ENCODE assay signal across 1 cellular context in the genomic region with DNA sequence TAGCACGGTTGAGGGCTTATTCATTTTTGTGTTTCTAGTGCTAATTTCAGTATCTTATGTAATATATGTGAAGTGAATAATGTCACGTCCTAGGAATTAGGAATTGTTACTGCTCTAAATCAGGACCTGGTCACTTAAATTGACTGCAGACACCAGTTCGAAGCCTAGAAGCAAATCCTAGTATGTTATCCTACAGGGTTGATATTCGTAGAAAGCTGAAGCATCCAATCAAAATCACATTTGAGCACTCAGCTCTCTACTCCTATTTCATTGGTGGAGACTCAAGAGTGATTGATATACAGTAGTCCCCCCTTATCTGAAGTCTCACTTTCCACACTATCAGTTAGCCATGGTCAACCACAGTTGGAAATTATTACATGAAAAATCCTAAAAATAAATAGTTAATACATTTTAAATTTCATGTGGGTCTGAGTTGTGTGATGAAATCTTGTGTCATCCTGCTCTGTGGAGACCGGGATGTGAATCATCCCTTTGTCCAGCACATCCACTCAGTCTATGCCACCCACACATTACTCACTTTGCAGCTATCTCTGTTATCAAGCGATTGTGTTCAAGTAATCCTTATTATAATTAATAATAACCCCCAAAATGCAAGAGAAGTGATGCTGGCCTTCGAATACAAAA.
A peak's percentile ranks its signal among the peaks of the same experiment; 100 is the strongest.
TF ChIP-seq lines count a peak whose summit lies in the region.

No MANE protein-coding gene starts in this region.

TF ChIP-seq in K562, 482 proteins besides CTCF, POLR2A, EP300 and RAD21 (continued from another document and continues in another):
- TF ChIP-seq NFRKB (IDR thresholded peaks at IDR 0.05; ENCODE audit: low read depth), result peak; percentile 52; the same call in 1 of the 2 replicates
- no peak for TF ChIP-seq FOXA1 (IDR thresholded peaks at IDR 0.05; ENCODE audit: borderline replicate concordance)
- TF ChIP-seq TFAM (CRISPR knock-in tag; conservative IDR thresholded peaks at IDR 0.05), result no peak
- peak; percentile 54 for TF ChIP-seq NEUROD1 (IDR thresholded peaks at IDR 0.05; ENCODE audit: borderline replicate concordance, low read depth, low read length, partially characterized antibody)
- TF ChIP-seq TAF9B (IDR thresholded peaks at IDR 0.05; ENCODE audit: partially characterized antibody), result no peak
- peak; percentile 91 for TF ChIP-seq EGR1 (conservative IDR thresholded peaks at IDR 0.05)
- TF ChIP-seq TRIM25 (IDR thresholded peaks at IDR 0.05; ENCODE audit: borderline replicate concordance), result no peak
- TF ChIP-seq NFXL1 (CRISPR knock-in tag; IDR thresholded peaks at IDR 0.05), result peak; percentile 40; the same call in 1 of the 2 replicates
- TF ChIP-seq CSDE1 (IDR thresholded peaks at IDR 0.05), result no peak
- TF ChIP-seq ZNF197 (CRISPR knock-in tag; IDR thresholded peaks at IDR 0.05; ENCODE audit: low read depth), result peak; percentile 75; the same call in 1 of the 2 replicates
- TF ChIP-seq MEIS2 (IDR thresholded peaks at IDR 0.05; ENCODE audit: partially characterized antibody), result peak; percentile 23
- TF ChIP-seq JUND (IDR thresholded peaks at IDR 0.05; ENCODE audit: borderline replicate concordance, low read depth, low read length), result peak; percentile 90
- peak; percentile 77; the same call in 2 of the 3 replicates for TF ChIP-seq JUND (tag; IDR thresholded peaks at IDR 0.05; ENCODE audit: borderline replicate concordance, low read depth, low read length)
- TF ChIP-seq IRF2 (CRISPR knock-in tag; IDR thresholded peaks at IDR 0.05), result no peak
- peak; percentile 89 for TF ChIP-seq SOX6 (IDR thresholded peaks at IDR 0.05)
- TF ChIP-seq SMARCC2 (IDR thresholded peaks at IDR 0.05; ENCODE audit: low read depth), result peak; percentile 88
- TF ChIP-seq DACH1 (IDR thresholded peaks at IDR 0.05; ENCODE audit: partially characterized antibody), result peak; percentile 63
- no peak for TF ChIP-seq KAT8 (IDR thresholded peaks at IDR 0.05; ENCODE audit: low read depth)
- no peak for TF ChIP-seq SIN3B (IDR thresholded peaks at IDR 0.05; ENCODE audit: low read depth)
- no peak for TF ChIP-seq NR2C2 (CRISPR knock-in tag; IDR thresholded peaks at IDR 0.05)
- TF ChIP-seq NR2C2 (tag; IDR thresholded peaks at IDR 0.05), result peak; percentile 26; the same call in 1 of the 2 replicates
- TF ChIP-seq MEF2D (tag; conservative IDR thresholded peaks at IDR 0.05; ENCODE audit: low read depth), result 0 out of 2 replicates have a peak, but pooled peaks have one; percentile 16
- TF ChIP-seq POLR2H (tag; IDR thresholded peaks at IDR 0.05; ENCODE audit: low read depth), result peak; percentile 38; the same call in 1 of the 2 replicates
- TF ChIP-seq FOXJ2 (tag; IDR thresholded peaks at IDR 0.05), result 0 out of 2 replicates have a peak, but pooled peaks have one; percentile 32
- TF ChIP-seq EP400 (IDR thresholded peaks at IDR 0.05), result peak; percentile 54
- TF ChIP-seq KLF6 (CRISPR knock-in tag; IDR thresholded peaks at IDR 0.05; ENCODE audit: borderline replicate concordance), result no peak
- TF ChIP-seq MBD2 (IDR thresholded peaks at IDR 0.05; ENCODE audit: borderline replicate concordance, low read depth), result 0 out of 2 replicates have a peak, but pooled peaks have one; percentile 2
- no peak for TF ChIP-seq MTA3 (IDR thresholded peaks at IDR 0.05; ENCODE audit: borderline replicate concordance)
- TF ChIP-seq, protein P1, sequence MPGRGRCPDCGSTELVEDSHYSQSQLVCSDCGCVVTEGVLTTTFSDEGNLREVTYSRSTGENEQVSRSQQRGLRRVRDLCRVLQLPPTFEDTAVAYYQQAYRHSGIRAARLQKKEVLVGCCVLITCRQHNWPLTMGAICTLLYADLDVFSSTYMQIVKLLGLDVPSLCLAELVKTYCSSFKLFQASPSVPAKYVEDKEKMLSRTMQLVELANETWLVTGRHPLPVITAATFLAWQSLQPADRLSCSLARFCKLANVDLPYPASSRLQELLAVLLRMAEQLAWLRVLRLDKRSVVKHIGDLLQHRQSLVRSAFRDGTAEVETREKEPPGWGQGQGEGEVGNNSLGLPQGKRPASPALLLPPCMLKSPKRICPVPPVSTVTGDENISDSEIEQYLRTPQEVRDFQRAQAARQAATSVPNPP (IDR thresholded peaks at IDR 0.05; ENCODE audit: borderline replicate concordance, insufficient read depth, insufficient read length), result no peak
- peak; percentile 94 for TF ChIP-seq JUN (IDR thresholded peaks at IDR 0.05; ENCODE audit: borderline replicate concordance, low read depth, low read length)
- TF ChIP-seq JUN (CRISPR knock-in tag; IDR thresholded peaks at IDR 0.05; ENCODE audit: borderline replicate concordance), result no peak
- TF ChIP-seq ZNF24 (IDR thresholded peaks at IDR 0.05), result no peak
- TF ChIP-seq, protein P2, sequence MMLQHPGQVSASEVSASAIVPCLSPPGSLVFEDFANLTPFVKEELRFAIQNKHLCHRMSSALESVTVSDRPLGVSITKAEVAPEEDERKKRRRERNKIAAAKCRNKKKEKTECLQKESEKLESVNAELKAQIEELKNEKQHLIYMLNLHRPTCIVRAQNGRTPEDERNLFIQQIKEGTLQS (IDR thresholded peaks at IDR 0.05), result peak; percentile 97
- TF ChIP-seq, protein P2 (CRISPR knock-in tag; conservative IDR thresholded peaks at IDR 0.05), result no peak
- no peak for TF ChIP-seq ZEB2 (IDR thresholded peaks at IDR 0.05)
- TF ChIP-seq POLR3G (IDR thresholded peaks at IDR 0.05; ENCODE audit: extremely low read depth, insufficient read length, insufficient replicate concordance), result no peak
- TF ChIP-seq PHB2 (IDR thresholded peaks at IDR 0.05; ENCODE audit: low read depth), result no peak
- TF ChIP-seq, protein P3, sequence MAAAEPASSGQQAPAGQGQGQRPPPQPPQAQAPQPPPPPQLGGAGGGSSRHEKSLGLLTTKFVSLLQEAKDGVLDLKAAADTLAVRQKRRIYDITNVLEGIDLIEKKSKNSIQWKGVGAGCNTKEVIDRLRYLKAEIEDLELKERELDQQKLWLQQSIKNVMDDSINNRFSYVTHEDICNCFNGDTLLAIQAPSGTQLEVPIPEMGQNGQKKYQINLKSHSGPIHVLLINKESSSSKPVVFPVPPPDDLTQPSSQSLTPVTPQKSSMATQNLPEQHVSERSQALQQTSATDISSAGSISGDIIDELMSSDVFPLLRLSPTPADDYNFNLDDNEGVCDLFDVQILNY (CRISPR knock-in tag; IDR thresholded peaks at IDR 0.05), result no peak
- TF ChIP-seq ZBTB17 (CRISPR knock-in tag; IDR thresholded peaks at IDR 0.05), result 0 out of 2 replicates have a peak, but pooled peaks have one; percentile 26
- peak; percentile 31; the same call in 1 of the 2 replicates for TF ChIP-seq ZNF79 (CRISPR knock-in tag; IDR thresholded peaks at IDR 0.05; ENCODE audit: low read depth)
- peak; percentile 85 for TF ChIP-seq SMARCE1 (IDR thresholded peaks at IDR 0.05)
- no peak for TF ChIP-seq ARNT (IDR thresholded peaks at IDR 0.05)
- peak; percentile 81 for TF ChIP-seq ATF4 (CRISPR knock-in tag; IDR thresholded peaks at IDR 0.05)
- no peak for TF ChIP-seq PCBP2 (IDR thresholded peaks at IDR 0.05; ENCODE audit: low read depth, low read length, poor library complexity, severe bottlenecking)
- no peak for TF ChIP-seq CHD4 (IDR thresholded peaks at IDR 0.05; ENCODE audit: insufficient read depth, insufficient replicate concordance, low read depth, low read length, poor library complexity, severe bottlenecking)
- peak; percentile 55 for TF ChIP-seq SMAD4 (CRISPR knock-in tag; conservative IDR thresholded peaks at IDR 0.05)
- no peak for TF ChIP-seq CBFA2T3 (IDR thresholded peaks at IDR 0.05)
- TF ChIP-seq, protein P4, sequence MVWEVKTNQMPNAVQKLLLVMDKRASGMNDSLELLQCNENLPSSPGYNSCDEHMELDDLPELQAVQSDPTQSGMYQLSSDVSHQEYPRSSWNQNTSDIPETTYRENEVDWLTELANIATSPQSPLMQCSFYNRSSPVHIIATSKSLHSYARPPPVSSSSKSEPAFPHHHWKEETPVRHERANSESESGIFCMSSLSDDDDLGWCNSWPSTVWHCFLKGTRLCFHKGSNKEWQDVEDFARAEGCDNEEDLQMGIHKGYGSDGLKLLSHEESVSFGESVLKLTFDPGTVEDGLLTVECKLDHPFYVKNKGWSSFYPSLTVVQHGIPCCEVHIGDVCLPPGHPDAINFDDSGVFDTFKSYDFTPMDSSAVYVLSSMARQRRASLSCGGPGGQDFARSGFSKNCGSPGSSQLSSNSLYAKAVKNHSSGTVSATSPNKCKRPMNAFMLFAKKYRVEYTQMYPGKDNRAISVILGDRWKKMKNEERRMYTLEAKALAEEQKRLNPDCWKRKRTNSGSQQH (CRISPR knock-in tag; IDR thresholded peaks at IDR 0.05), result no peak
- no peak for TF ChIP-seq NUFIP1 (IDR thresholded peaks at IDR 0.05; ENCODE audit: partially characterized antibody)
- TF ChIP-seq SAFB (IDR thresholded peaks at IDR 0.05; ENCODE audit: borderline replicate concordance, low read depth, low read length), result no peak
- peak; percentile 76; the same call in 1 of the 2 replicates for TF ChIP-seq DDX20 (tag; IDR thresholded peaks at IDR 0.05; ENCODE audit: low read depth)
- TF ChIP-seq MYC (IDR thresholded peaks at IDR 0.05; ENCODE audit: low read depth, low read length), result peak; percentile 45; the same call in 1 of the 2 replicates
- TF ChIP-seq MYC (CRISPR knock-in tag; IDR thresholded peaks at IDR 0.05; ENCODE audit: borderline replicate concordance, low read depth), result no peak
- no peak for TF ChIP-seq SMAD3 (CRISPR knock-in tag; conservative IDR thresholded peaks at IDR 0.05)
- TF ChIP-seq FOSL1 (tag; conservative IDR thresholded peaks at IDR 0.05), result peak; percentile 99
- TF ChIP-seq ZKSCAN8 (CRISPR knock-in tag; IDR thresholded peaks at IDR 0.05), result peak; percentile 52; the same call in 1 of the 2 replicates
- TF ChIP-seq GABPA (tag; conservative IDR thresholded peaks at IDR 0.05; ENCODE audit: low read depth), result 0 out of 2 replicates have a peak, but pooled peaks have one; percentile 14
- TF ChIP-seq NR2F6 (CRISPR knock-in tag; IDR thresholded peaks at IDR 0.05), result no peak
- no peak for TF ChIP-seq U2AF2 (optimal IDR thresholded peaks at IDR 0.05; ENCODE audit: low read depth, low read length)
- TF ChIP-seq, protein P5, sequence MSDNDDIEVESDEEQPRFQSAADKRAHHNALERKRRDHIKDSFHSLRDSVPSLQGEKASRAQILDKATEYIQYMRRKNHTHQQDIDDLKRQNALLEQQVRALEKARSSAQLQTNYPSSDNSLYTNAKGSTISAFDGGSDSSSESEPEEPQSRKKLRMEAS (CRISPR knock-in tag; IDR thresholded peaks at IDR 0.05), result no peak
- peak; percentile 85 for TF ChIP-seq SMARCA4 (IDR thresholded peaks at IDR 0.05)
- TF ChIP-seq ATF2 (CRISPR knock-in tag; IDR thresholded peaks at IDR 0.05), result no peak
- TF ChIP-seq ZBTB43 (CRISPR knock-in tag; IDR thresholded peaks at IDR 0.05), result no peak
